In the genomic region with DNA sequence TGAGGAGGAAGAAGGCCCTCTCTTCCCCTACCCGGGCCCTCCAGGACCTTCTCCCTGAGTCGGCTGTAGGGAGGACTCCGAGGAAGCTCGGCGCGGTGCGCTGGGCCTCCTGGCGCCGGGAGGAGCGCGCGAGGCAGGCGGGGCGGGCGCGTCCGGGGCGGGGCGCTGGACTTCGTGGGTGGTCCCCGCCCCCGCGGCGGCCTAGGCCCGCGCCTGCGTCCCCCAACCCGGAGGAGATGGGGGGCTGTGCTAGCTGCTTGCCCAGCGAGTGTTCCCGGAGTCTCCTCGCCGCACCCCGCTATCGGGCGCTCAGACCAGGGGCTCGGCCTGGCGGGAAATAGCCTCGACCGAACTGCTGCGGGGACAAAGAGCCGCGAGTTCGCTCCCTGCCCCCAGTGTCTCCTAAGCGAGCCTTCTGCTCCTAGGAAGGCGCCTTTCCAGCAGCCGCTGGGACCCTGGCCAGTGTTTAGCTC, we compare ENCODE assay signal across 8 cellular contexts. TPM values are rescaled to one million over a fixed set of nuclear protein-coding genes. Genes with fewer than 3 reads are reported as not detected.
DNase-seq lines count a peak whose midpoint lies in the region; ATAC-seq and TF ChIP-seq lines count a peak whose summit lies in the region.

No MANE protein-coding gene starts in this region.

- H3K27me3 ChIP-seq in HUES64 (ENCODE audit: insufficient read depth, low read length) (peaks cover 3% of the 10 kb centered on the region; the same call in 1 of the 2 replicates), right cardiac atrium (ENCODE audit: control insufficient read depth, insufficient read depth) (no peaks in the 10 kb centered on the region)

- CTCF ChIA-PET in GM10248 (lab: Yijun Ruan, JAX) = interaction anchor here (0.8 to 17.7 kb wide), 8 partner anchors 9 to 247 kb away, joined by 3 to 220 read pairs (median 4); partner anchors contain the start of genes SMO and TSPAN33
- CTCF ChIA-PET in activated naive CD4-positive, alpha-beta T cell treated with anti-CD3 and anti-CD28 coated beads for 36 hours (lab: Charles Lee) = interaction anchor here (0.8 to 2.8 kb wide), 5 partner anchors 12 to 50 kb away, joined by 3 to 13 read pairs (median 3); no protein-coding TSS in a partner anchor

- peak overlapping the region; percentile 66 for H3K4me3 Mint-ChIP-seq in activated naive CD4-positive, alpha-beta T cell treated with anti-CD3 and anti-CD28 coated beads for 36 hours

- H3K27ac Mint-ChIP-seq in activated naive CD4-positive, alpha-beta T cell treated with anti-CD3 and anti-CD28 coated beads for 36 hours = peak overlapping the region; percentile 19

- 2% methylated on average over 46 of the region's 46 CpGs for WGBS in HUES64
- WGBS in right cardiac atrium = under 1% methylated on average over 46 of the region's 46 CpGs

- H3K9me3 Mint-ChIP-seq in activated naive CD4-positive, alpha-beta T cell treated with anti-CD3 and anti-CD28 coated beads for 36 hours = no peaks in the 10 kb centered on the region

- ATAC-seq in right cardiac atrium (peak; percentile 92 to 94), GM18517 (IDR thresholded peaks at IDR 0.05; ENCODE audit: unreplicated experiment) (no peak)

- peaks cover 13% of the 10 kb centered on the region for H3K4me1 Mint-ChIP-seq in activated naive CD4-positive, alpha-beta T cell treated with anti-CD3 and anti-CD28 coated beads for 36 hours (ENCODE audit: low read depth)

- H3K27ac ChIP-seq in HUES64 (ENCODE audit: low read depth, low read length) (peak overlapping the region; percentile 86), right cardiac atrium (ENCODE audit: low read length) (no peak overlapping the region)

- intact Hi-C loops in activated naive CD4-positive, alpha-beta T cell treated with anti-CD3 and anti-CD28 coated beads for 36 hours (cut with micrococcal nuclease) = no loop called here
- intact Hi-C loops in right cardiac atrium (cut with DNase I) = loop anchor here in 2 of 4 donors (5.0 kb wide), 2 partner anchors 38 to 43 kb away; no protein-coding TSS in a partner anchor

- H3K4me3 ChIP-seq in HUES64 (ENCODE audit: low read length) = peak overlapping the region; percentile 53
- peak overlapping the region; percentile 50 for H3K4me3 ChIP-seq in right cardiac atrium (ENCODE audit: low read length)
- H3K4me3 ChIP-seq in skeletal muscle cell (ENCODE audit: low read depth, low read length) = peak overlapping the region; percentile 49

- no peak for TF ChIP-seq CTCF in GM10248 (IDR thresholded peaks at IDR 0.05; ENCODE audit: control extremely low read depth, extremely low read depth, low read depth, missing control alignments)

- H3K36me3 ChIP-seq in HUES64 (ENCODE audit: insufficient read depth, low read length) = peaks cover 21% of the 10 kb centered on the region

- H3K27me3 Mint-ChIP-seq in activated naive CD4-positive, alpha-beta T cell treated with anti-CD3 and anti-CD28 coated beads for 36 hours (ENCODE audit: low read depth) = no peaks in the 10 kb centered on the region

- H3K4me1 ChIP-seq in HUES64 (ENCODE audit: insufficient read depth, low read length) = peaks cover 22% of the 10 kb centered on the region
- H3K4me1 ChIP-seq in right cardiac atrium (ENCODE audit: control insufficient read depth, insufficient read depth, low read length) = no peaks in the 10 kb centered on the region

- DNase-seq in GM10248 (ENCODE audit: extremely low spot score) (peak; percentile 69), right cardiac atrium (peak; percentile 63 to 90 (median 88)), skeletal muscle cell (ENCODE audit: low read depth) (no peak), HCEC 1CT (no peak), LoVo (ENCODE audit: low spot score) (no peak)
- peak; percentile 38 for DNase-seq in activated naive CD4-positive, alpha-beta T cell treated with anti-CD3 and anti-CD28 coated beads for 36 hours

- H3K9ac ChIP-seq in HUES64 (ENCODE audit: low read depth, low read length) = peak overlapping the region; percentile 83

- H3K36me3 Mint-ChIP-seq in activated naive CD4-positive, alpha-beta T cell treated with anti-CD3 and anti-CD28 coated beads for 36 hours (ENCODE audit: low read depth) = no peaks in the 10 kb centered on the region

- H3K9me3 ChIP-seq in HUES64 (ENCODE audit: insufficient read depth, low read depth, low read length) (no peaks in the 10 kb centered on the region), right cardiac atrium (ENCODE audit: control insufficient read depth, low read length) (no peaks in the 10 kb centered on the region)

- POLR2A ChIA-PET in GM10248 (lab: Yijun Ruan, JAX) = interaction anchor here (0.6 to 1.3 kb wide), 2 partner anchors 187 to 230 kb away, joined by 3 to 8 read pairs; no protein-coding TSS in a partner anchor

RNA-seq across cellular contexts. Expression of gene SMO, which starts 19.2 kb away (rescaled TPM):
- 49.2 TPM for polyA plus RNA-seq in HUES64 (2013, experiment 1 of 2)
- 49.8 TPM for polyA plus RNA-seq in HUES64 (2013, experiment 2 of 2)
- under 1 TPM; 0.20 to 0.43 TPM for total RNA-seq in activated naive CD4-positive, alpha-beta T cell treated with anti-CD3 and anti-CD28 coated beads for 36 hours
- total RNA-seq in right cardiac atrium = 10 to 100 TPM in 2 of 4 donors, 1 to 10 TPM in 2; 8.3 to 12.6 (median 9.6) TPM
- polyA plus RNA-seq in right cardiac atrium = 4.9 TPM

RNA-seq across cellular contexts. Expression of gene TSPAN33, which starts 24.7 kb away (rescaled TPM):
- polyA plus RNA-seq in HUES64 (2013, experiment 1 of 2) = 23.6 TPM
- polyA plus RNA-seq in HUES64 (2013, experiment 2 of 2) = 26.6 TPM
- 1 to 10 TPM; 7.2 to 7.9 TPM for total RNA-seq in activated naive CD4-positive, alpha-beta T cell treated with anti-CD3 and anti-CD28 coated beads for 36 hours
- 10 to 100 TPM; 12.8 to 17.8 (median 13.2) TPM for total RNA-seq in right cardiac atrium
- 7.4 TPM for polyA plus RNA-seq in right cardiac atrium

RNA-seq across cellular contexts. Expression of gene AHCYL2, which starts 55.6 kb away (rescaled TPM):
- polyA plus RNA-seq in HUES64 (2013, experiment 1 of 2) = 11.2 TPM
- polyA plus RNA-seq in HUES64 (2013, experiment 2 of 2) = 14.8 TPM
- total RNA-seq in activated naive CD4-positive, alpha-beta T cell treated with anti-CD3 and anti-CD28 coated beads for 36 hours = 10 to 100 TPM; 29.1 to 30.4 TPM
- 1 to 10 TPM; 6.4 to 8.8 (median 7.9) TPM for total RNA-seq in right cardiac atrium
- 1.8 TPM for polyA plus RNA-seq in right cardiac atrium

Comparison
In these comparisons a context has a peak if more than half of its experiments do, and no peak if none do; other contexts are left out.
1. DNase-seq: peak in GM10248 (single experiment), activated naive CD4-positive, alpha-beta T cell treated with anti-CD3 and anti-CD28 coated beads for 36 hours (single experiment) and right cardiac atrium (3 of 3); none in skeletal muscle cell (single experiment), HCEC 1CT (single experiment) and LoVo (single experiment).
2. RNA of gene SMO, which starts 19.2 kb away (total RNA-seq): 8.3 to 12.6 TPM in right cardiac atrium; 0.20 to 0.43 TPM in activated naive CD4-positive, alpha-beta T cell treated with anti-CD3 and anti-CD28 coated beads for 36 hours; every median in the first group is over 4 times any median in the second.
3. Peak in every context shown above with its lines, with median percentiles within 50 percentile points of each other: H3K4me3 ChIP-seq.